21 cellular contexts compared by ENCODE assay signal in the genomic region with DNA sequence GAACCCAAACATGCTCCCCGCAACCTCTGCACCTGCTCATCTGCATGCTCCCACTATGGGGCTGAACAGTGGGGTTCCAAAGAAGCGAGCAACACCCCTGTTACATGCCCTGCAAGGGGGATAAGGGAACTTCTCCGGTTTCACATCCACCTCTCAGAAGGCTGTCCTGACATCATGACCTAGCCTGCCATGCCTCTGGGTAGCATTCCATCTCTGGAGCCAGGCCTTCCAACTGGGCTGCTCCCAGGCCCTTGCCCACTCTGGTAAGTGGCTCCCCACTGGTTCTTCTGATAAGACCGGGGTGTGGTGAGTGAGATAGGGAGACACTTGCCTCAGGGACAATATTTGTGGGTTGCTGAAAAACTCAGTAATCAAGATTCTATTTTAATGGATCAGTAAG. TPM values are rescaled to one million over a fixed set of nuclear protein-coding genes. Genes with fewer than 3 reads are reported as not detected.
"Had no signal": no experiment of that assay in that cellular context is flagged by ENCODE, and none has a peak within 500 bp of the region (broad histone marks: within the 10 kb centered on the region; RNA-seq: fewer than 3 reads in every experiment).

No MANE protein-coding gene starts in this region.

- ATAC-seq: activated CD8-positive, alpha-beta T cell treated with anti-CD3 and anti-CD28 coated beads, Interleukin-2, amount 10 ng/mL, durations not matched to agents 7 days and 5 days; body of pancreas; stimulated activated naive B cell treated with anti-CD40 and anti-IgM and Interleukin-4, amounts not matched to agents 10 μg/mL and 1 μg/mL and 100 μg/mL, for 72 hours had no signal

- H3K9me3 ChIP-seq: body of pancreas, heart right ventricle, prostate gland, thoracic aorta had no signal

- H3K36me3 ChIP-seq: cardiac muscle cell, heart right ventricle, prostate gland, thoracic aorta had no signal

- H3K27me3 Mint-ChIP-seq: stimulated activated naive B cell treated with anti-CD40 and anti-IgM and Interleukin-4, amounts not matched to agents 10 μg/mL and 1 μg/mL and 100 μg/mL, for 72 hours had no signal

- H3K9me3 Mint-ChIP-seq: activated naive CD4-positive, alpha-beta T cell treated with anti-CD3 and anti-CD28 coated beads, Interleukin-2, amount 50 U/mL, for 24 hours; activated T-helper 1 cell treated with anti-CD3 and anti-CD28 coated beads, Interleukin-12 subunit alpha, Interleukin-12 subunit beta, Interleukin-2, Interleukin-4 antibody, amounts not matched to agents 30 ng/mL and 10 ng/mL and 1 ng/mL, durations not matched to agents 14 hours and 24 hours and 36 hours; dendritic cell treated with granulocyte-macrophage colony-stimulating factor and Interleukin-4, amounts not matched to agents 40 ng/mL and 50 ng/mL, for 4 days; stimulated activated naive B cell treated with anti-CD40 and anti-IgM and Interleukin-4, amounts not matched to agents 10 μg/mL and 1 μg/mL and 100 μg/mL, for 72 hours had no signal

- H3K27me3 ChIP-seq: body of pancreas, cardiac muscle cell, heart right ventricle had no signal

- H3K36me3 Mint-ChIP-seq: activated naive CD4-positive, alpha-beta T cell treated with anti-CD3 and anti-CD28 coated beads, Interleukin-2, amount 50 U/mL, for 24 hours; stimulated activated naive B cell treated with anti-CD40 and anti-IgM and Interleukin-4, amounts not matched to agents 10 μg/mL and 1 μg/mL and 100 μg/mL, for 72 hours had no signal

- H3K27ac Mint-ChIP-seq: activated CD8-positive, alpha-beta T cell treated with anti-CD3 and anti-CD28 coated beads, Interleukin-2, amount 10 ng/mL, durations not matched to agents 7 days and 5 days; activated naive CD4-positive, alpha-beta T cell treated with anti-CD3 and anti-CD28 coated beads, Interleukin-2, amount 50 U/mL, for 24 hours; activated T-helper 1 cell treated with anti-CD3 and anti-CD28 coated beads, Interleukin-12 subunit alpha, Interleukin-12 subunit beta, Interleukin-2, Interleukin-4 antibody, amounts not matched to agents 30 ng/mL and 10 ng/mL and 1 ng/mL, durations not matched to agents 14 hours and 24 hours and 36 hours; dendritic cell treated with granulocyte-macrophage colony-stimulating factor and Interleukin-4, amounts not matched to agents 40 ng/mL and 50 ng/mL, for 4 days; stimulated activated naive B cell treated with anti-CD40 and anti-IgM and Interleukin-4, amounts not matched to agents 10 μg/mL and 1 μg/mL and 100 μg/mL, for 72 hours had no signal

- DNase-seq: activated CD4-positive, alpha-beta T cell treated with anti-CD3 and anti-CD28 coated beads for 1 hour; activated CD4-positive, alpha-beta T cell treated with anti-CD3 and anti-CD28 coated beads, Interleukin-2, amount 50 U/mL, for 1 hour; activated CD8-positive, alpha-beta T cell treated with anti-CD3 and anti-CD28 coated beads, Interleukin-2, amount 10 ng/mL, durations not matched to agents 7 days and 5 days; activated gamma-delta T cell treated with Interleukin-2 at 50 U/mL for 16 hours; anterior cingulate cortex; body of pancreas; effector CD4-positive, alpha-beta T cell; heart right ventricle; stimulated activated CD4-positive, alpha-beta T cell treated with anti-CD3 and anti-CD28 coated beads, Interleukin-2, amount 100 ng/mL, for 48 hours; stimulated activated CD8-positive, alpha-beta memory T cell treated with anti-CD3 and anti-CD28 coated beads, Interleukin-4, amount 100 ng/mL, for 48 hours; stimulated activated naive B cell treated with anti-CD40 and anti-IgM and Interleukin-4, amounts not matched to agents 10 μg/mL and 1 μg/mL and 100 μg/mL, for 72 hours had no signal

- H3K4me3 Mint-ChIP-seq: activated CD8-positive, alpha-beta T cell treated with anti-CD3 and anti-CD28 coated beads, Interleukin-2, amount 10 ng/mL, durations not matched to agents 7 days and 5 days; activated naive CD4-positive, alpha-beta T cell treated with anti-CD3 and anti-CD28 coated beads, Interleukin-2, amount 50 U/mL, for 24 hours; activated T-helper 1 cell treated with anti-CD3 and anti-CD28 coated beads, Interleukin-12 subunit alpha, Interleukin-12 subunit beta, Interleukin-2, Interleukin-4 antibody, amounts not matched to agents 30 ng/mL and 10 ng/mL and 1 ng/mL, durations not matched to agents 14 hours and 24 hours and 36 hours; dendritic cell treated with granulocyte-macrophage colony-stimulating factor and Interleukin-4, amounts not matched to agents 40 ng/mL and 50 ng/mL, for 4 days; stimulated activated naive B cell treated with anti-CD40 and anti-IgM and Interleukin-4, amounts not matched to agents 10 μg/mL and 1 μg/mL and 100 μg/mL, for 72 hours had no signal

- H3K4me1 ChIP-seq: prostate gland had no signal

- FAIRE-seq: endometrium, keratinocyte, TTC549 had no signal

- H3K27ac ChIP-seq: body of pancreas, cardiac muscle cell, heart right ventricle, prostate gland, thoracic aorta had no signal

- H3K4me1 Mint-ChIP-seq: activated naive CD4-positive, alpha-beta T cell treated with anti-CD3 and anti-CD28 coated beads, Interleukin-2, amount 50 U/mL, for 24 hours; stimulated activated naive B cell treated with anti-CD40 and anti-IgM and Interleukin-4, amounts not matched to agents 10 μg/mL and 1 μg/mL and 100 μg/mL, for 72 hours had no signal

- H3K4me3 ChIP-seq: body of pancreas, cardiac muscle cell, heart right ventricle, prostate gland, thoracic aorta had no signal

RNA-seq across cellular contexts. Expression of a gene that starts 57.7 kb away (rescaled TPM):
- total RNA-seq: activated CD8-positive, alpha-beta T cell treated with anti-CD3 and anti-CD28 coated beads, Interleukin-2, amount 10 ng/mL, durations not matched to agents 7 days and 5 days; cardiac muscle cell had no signal
- polyA plus RNA-seq: cardiac muscle cell, neural cell had no signal
